11 cellular contexts compared by ENCODE assay signal in the genomic region with DNA sequence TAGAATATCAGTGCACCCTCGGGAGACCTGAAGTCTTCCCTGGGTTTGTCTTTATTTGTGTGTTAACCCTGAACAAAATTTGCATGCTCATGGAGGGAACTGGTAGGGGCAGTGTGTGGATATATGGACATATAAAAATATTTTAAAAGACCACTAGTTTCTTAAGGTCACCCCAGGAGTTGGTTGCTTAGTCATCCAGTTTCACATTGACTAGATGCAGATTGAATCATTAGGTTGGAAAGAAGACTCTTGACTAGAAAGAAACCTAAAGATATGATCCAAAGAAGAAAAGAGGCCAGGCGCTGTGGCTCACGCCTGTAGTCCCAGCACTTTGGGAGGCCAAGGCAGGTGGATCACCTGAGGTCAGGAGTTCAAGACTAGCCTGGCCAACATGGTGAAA.
DNase-seq lines count a peak whose midpoint lies in the region; ATAC-seq and TF ChIP-seq lines count a peak whose summit lies in the region.
"Had no signal": no experiment of that assay in that cellular context is flagged by ENCODE, and none has a peak within 500 bp of the region (broad histone marks: within the 10 kb centered on the region; RNA-seq: fewer than 3 reads in every experiment).

No MANE protein-coding gene starts in this region.

- peak overlapping the region in 9 of 10 donors; percentile 8 to 67 (median 61) for H3K27ac Mint-ChIP-seq in naive thymus-derived CD8-positive, alpha-beta T cell

- H3K9ac ChIP-seq in IMR-90 (ENCODE audit: low read depth, low read length): no peak overlapping the region

- no peaks in the 10 kb centered on the region; the same call in 1 of the 2 replicates for H3K9me1 ChIP-seq in IMR-90 (ENCODE audit: insufficient read depth, low read length)

- H2AK9ac ChIP-seq in IMR-90 (replicated peaks; ENCODE audit: low read depth, low read length, poor library complexity): no peak overlapping the region

- H4K5ac ChIP-seq in IMR-90 (ENCODE audit: low read depth, low read length): no peak overlapping the region

- H2BK5ac ChIP-seq in IMR-90 (ENCODE audit: low read depth, low read length, poor library complexity, severe bottlenecking): no peak overlapping the region

- H3K23ac ChIP-seq in IMR-90 (ENCODE audit: low read depth, low read length): no peak overlapping the region

- H3K9me3 ChIP-seq in IMR-90 (ENCODE audit: control insufficient read depth, insufficient read depth, low read length): no peaks in the 10 kb centered on the region
- H3K9me3 ChIP-seq: neutrophil had no signal

- no peaks in the 10 kb centered on the region for H3K27me3 Mint-ChIP-seq in naive thymus-derived CD8-positive, alpha-beta T cell

- TF ChIP-seq RAD21 in IMR-90 (IDR thresholded peaks at IDR 0.05; ENCODE audit: low read length): no peak

- no peak overlapping the region for H2AFZ ChIP-seq in IMR-90 (replicated peaks; ENCODE audit: low read length, poor library complexity)

- H3K36me3 Mint-ChIP-seq in naive thymus-derived CD8-positive, alpha-beta T cell: peaks cover 0 to 12% (median 11%) of the 10 kb centered on the region in 3 donors

- CTCF ChIA-PET in IMR-90 (lab: Yijun Ruan, JAX): no interaction called here

- H3K56ac ChIP-seq in IMR-90 (ENCODE audit: extremely low read depth, insufficient read depth, low read length): no peak overlapping the region

- no peaks in the 10 kb centered on the region for H3K27me3 ChIP-seq in IMR-90 (ENCODE audit: control insufficient read depth, insufficient read depth, low read length)
- H3K27me3 ChIP-seq: neutrophil had no signal

- in situ Hi-C loops in IMR-90 (cut with MboI; ENCODE audit: low sequenced_read_pairs): no loop called here

- H4K8ac ChIP-seq in IMR-90 (ENCODE audit: low read depth in 2 of 2, low read length in 2 of 2): no peak overlapping the region

- no peak overlapping the region for H3K18ac ChIP-seq in IMR-90 (ENCODE audit: low read depth, low read length)

- peaks cover 6% of the 10 kb centered on the region; the same call in 1 of the 2 replicates for H3K36me3 ChIP-seq in IMR-90 (ENCODE audit: control insufficient read depth, insufficient read depth, low read length)
- H3K36me3 ChIP-seq: neutrophil had no signal

- H3K4me3 ChIP-seq in IMR-90 (ENCODE audit: insufficient read depth, low read depth, low read length): no peak overlapping the region

- H4K91ac ChIP-seq in IMR-90 (ENCODE audit: insufficient read depth, low read depth, low read length): no peak overlapping the region

- no peak overlapping the region for H2BK20ac ChIP-seq in IMR-90 (ENCODE audit: low read depth, low read length)

- intact Hi-C loops in IMR-90 (cut with micrococcal nuclease): no loop called here

- BruUV-seq in IMR-90 (replicated peaks; lab: Mats Ljungman, UMichigan): no TSS peak

- ATAC-seq in GM18511 (IDR thresholded peaks at IDR 0.05; ENCODE audit: unreplicated experiment) (peak; percentile 82), GM21447 (IDR thresholded peaks at IDR 0.05; ENCODE audit: unreplicated experiment) (peak; percentile 77), IMR-90 (ENCODE audit: low read depth) (no peak), GM19324 (IDR thresholded peaks at IDR 0.05; ENCODE audit: low FRiP score, unreplicated experiment) (no peak)
- no peak for ATAC-seq in naive thymus-derived CD8-positive, alpha-beta T cell

- peaks cover 0 to 6% (median 0%) of the 10 kb centered on the region in 9 donors for H3K9me3 Mint-ChIP-seq in naive thymus-derived CD8-positive, alpha-beta T cell

- POLR2A ChIA-PET in IMR-90 (lab: Charles Lee; ENCODE audit: unreplicated experiment): no interaction called here
- POLR2A ChIA-PET in naive thymus-derived CD8-positive, alpha-beta T cell (lab: Charles Lee): no interaction called here

- no peaks in the 10 kb centered on the region for H4K20me1 ChIP-seq in IMR-90 (ENCODE audit: insufficient read depth, low read length)

- TF ChIP-seq POLR2A in IMR-90 (IDR thresholded peaks at IDR 0.05; ENCODE audit: low read depth, low read length): no peak

- TF ChIP-seq CTCF in IMR-90 (conservative IDR thresholded peaks at IDR 0.05; ENCODE audit: low read depth, low read length): no peak

- dilution Hi-C loops in IMR-90 (cut with HindIII; ENCODE audit: low sequenced_read_pairs, unreplicated experiment): no loop called here

- WGBS in IMR-90 (ENCODE audit: extremely low coverage in 2 of 2, insufficient read length in 1 of 2), 2 experiments: no CpG with 5 or more reads among the region's 3 CpGs

- H2BK15ac ChIP-seq in IMR-90 (ENCODE audit: low read depth, low read length): no peak overlapping the region

- H3K79me1 ChIP-seq in IMR-90 (ENCODE audit: low read depth in 1 of 2, low read length in 2 of 2): peaks cover 26 to 37% of the 10 kb centered on the region in 2 experiments

- H3K4me1 Mint-ChIP-seq in naive thymus-derived CD8-positive, alpha-beta T cell: peaks cover 20 to 41% (median 26%) of the 10 kb centered on the region in 4 donors

- no peak overlapping the region for H2AK5ac ChIP-seq in IMR-90 (ENCODE audit: low read depth, low read length)

- no peak overlapping the region for H3K27ac ChIP-seq in IMR-90 (ENCODE audit: insufficient read depth, low read length)
- no peak overlapping the region for H3K27ac ChIP-seq in substantia nigra (ENCODE audit: low read depth, low read length, poor library complexity, severe bottlenecking)
- H3K27ac ChIP-seq: neutrophil had no signal

- H3K4me1 ChIP-seq in IMR-90 (ENCODE audit: control insufficient read depth, insufficient read depth, low read length): no peaks in the 10 kb centered on the region; the same call in 1 of the 2 replicates

- H3K4ac ChIP-seq in IMR-90 (ENCODE audit: low read depth, low read length): no peak overlapping the region

- no peak overlapping the region for H3K4me2 ChIP-seq in IMR-90 (ENCODE audit: low read depth, low read length)

- H2BK120ac ChIP-seq in IMR-90 (ENCODE audit: low read depth, low read length): no peak overlapping the region

- no peak overlapping the region for H3K4me3 Mint-ChIP-seq in naive thymus-derived CD8-positive, alpha-beta T cell

- H3K14ac ChIP-seq in IMR-90 (replicated peaks; ENCODE audit: low read depth, low read length): no peak overlapping the region

- DNase-seq in IMR-90 (peak; percentile 19), hepatic stellate cell (ENCODE audit: low spot score) (no peak), substantia nigra (lab: John Stamatoyannopoulos, UW) (no peak)
- no peak for DNase-seq in naive thymus-derived CD8-positive, alpha-beta T cell
- DNase-seq: activated CD4-positive, alpha-beta T cell treated with anti-CD3 and anti-CD28 coated beads, Interleukin-2, amount 50 U/mL, for 48 hours; NCI-H2029 treated with DMSO at 0.1 percent for 48 hours; stimulated activated CD4-positive, alpha-beta T cell treated with anti-CD3 and anti-CD28 coated beads, Interleukin-12 subunit alpha, Interleukin-12 subunit beta, amount 100 ng/mL, for 4 hours had no signal

TF ChIP-seq in IMR-90, 13 proteins besides CTCF, POLR2A, EP300 and RAD21:
- TF ChIP-seq CHD1 (IDR thresholded peaks at IDR 0.05; ENCODE audit: low read depth, low read length) (no peak), MAZ (IDR thresholded peaks at IDR 0.05; ENCODE audit: borderline replicate concordance, low read depth, low read length) (no peak), SMC3 (IDR thresholded peaks at IDR 0.05; ENCODE audit: low read depth, low read length) (no peak), NFE2L2 (IDR thresholded peaks at IDR 0.05; ENCODE audit: low read depth, low read length) (no peak)
- TF ChIP-seq, protein P1, sequence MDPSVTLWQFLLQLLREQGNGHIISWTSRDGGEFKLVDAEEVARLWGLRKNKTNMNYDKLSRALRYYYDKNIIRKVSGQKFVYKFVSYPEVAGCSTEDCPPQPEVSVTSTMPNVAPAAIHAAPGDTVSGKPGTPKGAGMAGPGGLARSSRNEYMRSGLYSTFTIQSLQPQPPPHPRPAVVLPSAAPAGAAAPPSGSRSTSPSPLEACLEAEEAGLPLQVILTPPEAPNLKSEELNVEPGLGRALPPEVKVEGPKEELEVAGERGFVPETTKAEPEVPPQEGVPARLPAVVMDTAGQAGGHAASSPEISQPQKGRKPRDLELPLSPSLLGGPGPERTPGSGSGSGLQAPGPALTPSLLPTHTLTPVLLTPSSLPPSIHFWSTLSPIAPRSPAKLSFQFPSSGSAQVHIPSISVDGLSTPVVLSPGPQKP (IDR thresholded peaks at IDR 0.05; ENCODE audit: borderline replicate concordance, low read depth, low read length): no peak
TF ChIP-seq in IMR-90: peak in this region for 0.

Comparison
In these comparisons a context has a peak if more than half of its experiments do, and no peak if none do; other contexts are left out.
1. ATAC-seq: peak in GM18511 (single experiment) and GM21447 (single experiment); none in IMR-90 (single experiment), naive thymus-derived CD8-positive, alpha-beta T cell (0 of 2) and GM19324 (single experiment).